In genomic region chr17:40065041-40065770, GRCh38 we compare ENCODE assay signal across 8 cellular contexts. TPM values are rescaled to one million over a fixed set of nuclear protein-coding genes. Genes with fewer than 3 reads are reported as not detected.
DNase-seq lines count a peak whose midpoint lies in the region; ATAC-seq and TF ChIP-seq lines count a peak whose summit lies in the region.

No MANE protein-coding gene starts in this region.

- H3K36me3 ChIP-seq in BLaER1 treated with 17β-estradiol and CSF1 and Interleukin-3, amounts not matched to agents 10 nM and 100 nM: no peaks in the 10 kb centered on the region
- H3K36me3 ChIP-seq in PC-9 (ENCODE audit: low read depth): no peaks in the 10 kb centered on the region
- H3K36me3 ChIP-seq in esophagus (ENCODE audit: control insufficient read depth in 2 of 2, insufficient read depth in 2 of 2, low read length in 1 of 2): no peaks in the 10 kb centered on the region
- H3K36me3 ChIP-seq in osteoblast (ENCODE audit: insufficient read depth, low read length): no peaks in the 10 kb centered on the region
- H3K36me3 ChIP-seq in MM.1S (replicated peaks; ENCODE audit: insufficient read depth, low read length): no peaks in the 10 kb centered on the region

- H3K9me2 ChIP-seq in PC-9 (ENCODE audit: insufficient read depth) (no peaks in the 10 kb centered on the region), MM.1S (replicated peaks; ENCODE audit: insufficient read depth, low read length) (no peaks in the 10 kb centered on the region)

- peaks cover 62 to 82% (median 78%) of the 10 kb centered on the region in 10 experiments for H3K4me1 ChIP-seq in BLaER1 treated with 17β-estradiol and CSF1 and Interleukin-3, amounts not matched to agents 10 nM and 100 nM
- H3K4me1 ChIP-seq in PC-9 (replicated peaks; ENCODE audit: insufficient read depth) (peaks cover 24% of the 10 kb centered on the region; the same call in 1 of the 2 replicates), esophagus (ENCODE audit: control insufficient read depth in 2 of 2, insufficient read depth in 2 of 2, low read length in 1 of 2) (peaks cover 17 to 39% of the 10 kb centered on the region in 2 donors), osteoblast (ENCODE audit: insufficient read depth, low read length) (peaks cover 55% of the 10 kb centered on the region), MM.1S (ENCODE audit: low read length) (peaks cover 26% of the 10 kb centered on the region)

- peaks cover 0 to 9% (median 0%) of the 10 kb centered on the region in 11 experiments; a peak in 2 of 22 replicates for H4K20me1 ChIP-seq in BLaER1 treated with 17β-estradiol and CSF1 and Interleukin-3, amounts not matched to agents 10 nM and 100 nM
- H4K20me1 ChIP-seq in PC-9 (ENCODE audit: insufficient read depth) (no peaks in the 10 kb centered on the region; the same call in 1 of the 2 replicates), osteoblast (ENCODE audit: insufficient read depth, low read length) (peaks cover 21% of the 10 kb centered on the region), MM.1S (ENCODE audit: insufficient read depth, low read length) (no peaks in the 10 kb centered on the region)

- H2AFZ ChIP-seq in PC-9 (no peak overlapping the region), osteoblast (ENCODE audit: low read length) (no peak overlapping the region), MM.1S (ENCODE audit: low read length) (no peak overlapping the region)

- WGBS in esophagus, 2 donors: 21 to 24% methylated on average over 9 of the region's 9 CpGs

- POLR2A ChIA-PET in PC-9 (lab: Charles Lee; ENCODE audit: unreplicated experiment): interaction anchor here (0.6 kb wide), 2 partner anchors 326 to 1340 kb away, joined by 4 to 8 read pairs; no protein-coding TSS in a partner anchor

- H3K27ac ChIP-seq in BLaER1 treated with 17β-estradiol and CSF1 and Interleukin-3, amounts not matched to agents 10 nM and 100 nM: peak overlapping the region in 9 of 11 experiments; percentile 43 to 95 (median 92); a peak in 18 of 22 replicates
- H3K27ac ChIP-seq in PC-9: no peak overlapping the region
- H3K27ac ChIP-seq in esophagus (ENCODE audit: low read depth in 2 of 2, low read length in 1 of 2): peak overlapping the region; percentile 68 to 87
- H3K27ac ChIP-seq in osteoblast (ENCODE audit: low read depth, low read length): peak overlapping the region; percentile 36
- no peak overlapping the region for H3K27ac ChIP-seq in MM.1S (ENCODE audit: low read length)

- peaks cover 0 to 8% (median 0%) of the 10 kb centered on the region in 11 experiments; a peak in 1 of 22 replicates for H3K27me3 ChIP-seq in BLaER1 treated with 17β-estradiol and CSF1 and Interleukin-3, amounts not matched to agents 10 nM and 100 nM
- H3K27me3 ChIP-seq in PC-9 (ENCODE audit: insufficient read depth, low read depth) (peaks cover 5% of the 10 kb centered on the region; the same call in 1 of the 2 replicates), esophagus (ENCODE audit: control insufficient read depth in 1 of 2, insufficient read depth in 2 of 2, low read length in 2 of 2) (no peaks in the 10 kb centered on the region), osteoblast (ENCODE audit: insufficient read depth, low read length) (peaks cover 5% of the 10 kb centered on the region), MM.1S (replicated peaks; ENCODE audit: insufficient read depth, low read length) (peaks cover 17% of the 10 kb centered on the region)

- peaks cover 8% of the 10 kb centered on the region; the same call in 1 of the 2 replicates for H3F3A ChIP-seq in PC-9 (ENCODE audit: insufficient read depth, low read depth)
- H3F3A ChIP-seq in MM.1S (ENCODE audit: insufficient read depth, low read length): peaks cover 5% of the 10 kb centered on the region; the same call in 1 of the 2 replicates

- DNase-seq in PC-9 (peak in 1 of 2 experiments; percentile 23), osteoblast (ENCODE audit: insufficient read length, low spot score, missing footprints) (peak; percentile 86), SIG-M5 treated with dmso at 0.1 percent for 504 hours (lab: John Stamatoyannopoulos, UW; ENCODE audit: unreplicated experiment) (no peak), MM.1S (no peak)

- peak overlapping the region; percentile 85 to 100 (median 97) for H3K4me3 ChIP-seq in BLaER1 treated with 17β-estradiol and CSF1 and Interleukin-3, amounts not matched to agents 10 nM and 100 nM
- H3K4me3 ChIP-seq in PC-9 (no peak overlapping the region), esophagus (ENCODE audit: low read depth in 1 of 2, low read length in 2 of 2) (peak overlapping the region in 1 of 2 donors; percentile 0), osteoblast (ENCODE audit: insufficient read depth, low read length) (peak overlapping the region; percentile 54), MM.1S (ENCODE audit: low read length) (no peak overlapping the region)

- peak overlapping the region; percentile 85 to 95 (median 92) for H3K9ac ChIP-seq in BLaER1 treated with 17β-estradiol and CSF1 and Interleukin-3, amounts not matched to agents 10 nM and 100 nM
- no peak overlapping the region for H3K9ac ChIP-seq in MM.1S (ENCODE audit: low read length)

- CTCF ChIA-PET in PC-9 (lab: Charles Lee): interaction anchor here (0.5 to 1.6 kb wide), 3 partner anchors 9 to 558 kb away, joined by 3 to 4 read pairs (median 4); no protein-coding TSS in a partner anchor

- TF ChIP-seq CTCF in PC-9 (conservative IDR thresholded peaks at IDR 0.05): no peak
- TF ChIP-seq CTCF in osteoblast (IDR thresholded peaks at IDR 0.05; ENCODE audit: extremely low read depth, low read depth, low read length): no peak
- no peak for TF ChIP-seq CTCF in MM.1S (IDR thresholded peaks at IDR 0.05; ENCODE audit: low read length)

- H3K4me2 ChIP-seq in BLaER1 treated with 17β-estradiol and CSF1 and Interleukin-3, amounts not matched to agents 10 nM and 100 nM: peak overlapping the region; percentile 90 to 99 (median 96)
- peak overlapping the region; percentile 21; the same call in 1 of the 2 replicates for H3K4me2 ChIP-seq in PC-9
- H3K4me2 ChIP-seq in osteoblast (ENCODE audit: insufficient read depth, low read length): peak overlapping the region; percentile 95
- H3K4me2 ChIP-seq in MM.1S (ENCODE audit: low read depth, low read length): no peak overlapping the region

- H3K79me2 ChIP-seq in PC-9 (ENCODE audit: low read depth): no peaks in the 10 kb centered on the region
- peaks cover 41% of the 10 kb centered on the region for H3K79me2 ChIP-seq in osteoblast (ENCODE audit: insufficient read depth, low read length)
- no peaks in the 10 kb centered on the region for H3K79me2 ChIP-seq in MM.1S (ENCODE audit: low read length)

- ATAC-seq in HG03095 (IDR thresholded peaks at IDR 0.05; ENCODE audit: unreplicated experiment) (no peak), GM21576 (IDR thresholded peaks at IDR 0.05; ENCODE audit: unreplicated experiment) (no peak)

- no TSS peak for BruUV-seq in PC-9 (replicated peaks; lab: Mats Ljungman, UMichigan)

- intact Hi-C loops in PC-9 (cut with micrococcal nuclease; ENCODE audit: unreplicated experiment): no loop called here

- no peaks in the 10 kb centered on the region for H3K9me3 ChIP-seq in BLaER1 treated with 17β-estradiol and CSF1 and Interleukin-3, amounts not matched to agents 10 nM and 100 nM (replicated peaks in 1 of 11)
- H3K9me3 ChIP-seq in PC-9 (ENCODE audit: insufficient read depth, low read depth) (no peaks in the 10 kb centered on the region), esophagus (ENCODE audit: control insufficient read depth in 2 of 2, insufficient read depth in 1 of 2, low read depth in 1 of 2, low read length in 1 of 2) (peaks cover 0 to 2% of the 10 kb centered on the region in 2 donors), osteoblast (ENCODE audit: low read depth, low read length) (no peaks in the 10 kb centered on the region), MM.1S (replicated peaks; ENCODE audit: insufficient read depth, low read length) (no peaks in the 10 kb centered on the region)

RNA-seq across cellular contexts. Expression of gene THRA, which starts 2.4 kb away (rescaled TPM):
- total RNA-seq in PC-9 (2021) (11.4 and 13.9 TPM in 2 replicates), osteoblast (30.6 and 33.3 TPM in 2 replicates)
- 10 to 100 TPM; 10.5 to 11.0 TPM for polyA plus RNA-seq in esophagus

RNA-seq across cellular contexts. Expression of gene MED24, which starts 11.0 kb away (rescaled TPM):
- 67.1 and 67.2 TPM in 2 replicates for total RNA-seq in PC-9 (2021)
- polyA plus RNA-seq in esophagus: 10 to 100 TPM; 37.7 to 43.7 TPM
- 33.6 and 36.6 TPM in 2 replicates for total RNA-seq in osteoblast

RNA-seq across cellular contexts. Expression of gene NR1D1, which starts 35.2 kb away (rescaled TPM):
- total RNA-seq in PC-9 (2021): 9.3 and 10.7 TPM in 2 replicates
- polyA plus RNA-seq in esophagus: 10 to 100 TPM; 23.6 to 24.6 TPM
- 5.1 and 7.1 TPM in 2 replicates for total RNA-seq in osteoblast

RNA-seq across cellular contexts. Expression of gene CSF3, which starts 50.0 kb away (rescaled TPM):
- total RNA-seq in PC-9 (2021) (not detected in 2 replicates), osteoblast (not detected in 2 replicates)
- under 1 TPM; 0.26 to 0.29 TPM for polyA plus RNA-seq in esophagus

RNA-seq across cellular contexts. Expression of gene MSL1, which starts 56.6 kb away (rescaled TPM):
- total RNA-seq in PC-9 (2021) (56.8 and 61.8 TPM in 2 replicates), osteoblast (53.3 and 60.1 TPM in 2 replicates)
- 10 to 100 TPM; 42.1 to 59.5 TPM for polyA plus RNA-seq in esophagus

Comparison
In these comparisons a context has a peak if more than half of its experiments do, and no peak if none do; other contexts are left out.
1. H3K27ac ChIP-seq: peak in BLaER1 treated with 17β-estradiol and CSF1 and Interleukin-3, amounts not matched to agents 10 nM and 100 nM (9 of 11), esophagus (2 of 2) and osteoblast (single experiment); none in PC-9 (single experiment) and MM.1S (single experiment).
2. H3K4me3 ChIP-seq: peak in BLaER1 treated with 17β-estradiol and CSF1 and Interleukin-3, amounts not matched to agents 10 nM and 100 nM (10 of 10) and osteoblast (single experiment); none in PC-9 (single experiment) and MM.1S (single experiment).